Comparison of ENCODE assay signal across 8 cellular contexts in the genomic region with DNA sequence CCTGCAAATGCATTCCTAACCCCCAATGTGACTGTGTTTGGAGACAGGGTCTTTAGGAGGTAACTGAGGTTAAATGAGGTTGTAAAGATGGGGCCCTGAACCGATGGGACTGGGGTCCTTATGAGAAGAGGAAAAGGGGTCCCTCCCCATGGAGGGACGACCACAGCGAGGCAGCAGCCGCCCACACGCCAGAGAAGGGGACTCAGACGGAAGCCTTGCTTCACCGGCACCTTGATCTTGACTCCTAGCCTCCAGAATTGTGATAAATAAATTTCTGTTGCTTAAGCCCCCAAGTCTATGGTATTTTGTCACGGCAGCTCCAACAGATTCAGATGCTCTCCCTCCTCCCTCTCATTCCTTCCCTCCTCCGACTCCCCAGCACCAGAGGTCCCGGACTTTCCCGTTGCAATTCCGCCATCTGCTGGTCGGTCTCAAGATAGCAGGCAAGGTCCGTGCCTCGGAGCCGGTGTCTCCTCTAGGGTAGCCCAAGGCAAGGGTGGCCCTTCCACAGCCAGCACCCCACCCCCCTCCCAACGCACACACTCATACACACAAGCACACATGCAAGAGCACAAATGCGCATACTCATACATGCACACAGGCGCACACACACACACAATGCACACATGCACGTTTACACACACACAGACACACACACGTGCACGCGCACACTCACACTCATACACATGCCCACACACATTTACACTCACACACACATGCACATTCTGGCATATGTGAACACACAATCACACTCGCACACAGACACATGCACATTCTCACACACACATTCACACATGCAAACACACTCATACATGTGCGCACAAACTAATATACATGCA. TPM values are rescaled to one million over a fixed set of nuclear protein-coding genes. Genes with fewer than 3 reads are reported as not detected.
DNase-seq lines count a peak whose midpoint lies in the region; ATAC-seq, FAIRE-seq and TF ChIP-seq lines count a peak whose summit lies in the region.

No MANE protein-coding gene starts in this region.

- peaks cover 0 to 2% (median 0%) of the 10 kb centered on the region in 4 donors for H3K27me3 ChIP-seq in pancreas

- intact Hi-C loops in Calu3 (cut with micrococcal nuclease; ENCODE audit: unreplicated experiment) (loop anchor here (1.0 kb wide), 1 partner anchor 663 kb away; no protein-coding TSS in a partner anchor), pancreas (cut with DNase I) (loop anchor here in 2 of 3 donors (5.0 to 10.0 kb wide), 2 partner anchors 658 to 666 kb away; no protein-coding TSS in a partner anchor)

- H3K4me3 ChIP-seq in pancreas: no peak overlapping the region

- H3K9me3 Mint-ChIP-seq in Calu3 (ENCODE audit: low read depth, unreplicated experiment): no peaks in the 10 kb centered on the region

- peak in 3 of 4 donors; percentile 73 to 85 (median 83) for ATAC-seq in pancreas
- ATAC-seq in HG02970 (IDR thresholded peaks at IDR 0.05; ENCODE audit: low FRiP score, unreplicated experiment): no peak

- H3K4me1 Mint-ChIP-seq in Calu3 (ENCODE audit: low read depth, unreplicated experiment): no peaks in the 10 kb centered on the region

- WGBS in pancreas, 2 donors: 25 to 35% methylated on average over 25 of the region's 25 CpGs

- FAIRE-seq in H54 (lab: Jason Lieb, UNC) (no peak), pancreas (lab: Jason Lieb, UNC) (no peak)

- H3K27ac ChIP-seq in pancreas: no peak overlapping the region

- H3K27me3 Mint-ChIP-seq in Calu3 (ENCODE audit: unreplicated experiment): peaks cover 55% of the 10 kb centered on the region

- H3K36me3 Mint-ChIP-seq in Calu3 (ENCODE audit: insufficient read depth, unreplicated experiment): no peaks in the 10 kb centered on the region

- H3K36me3 ChIP-seq in pancreas: no peaks in the 10 kb centered on the region

- no peak overlapping the region for H3K27ac Mint-ChIP-seq in Calu3 (ENCODE audit: unreplicated experiment)

- BruUV-seq in Calu3 (replicated peaks; lab: Mats Ljungman, UMichigan): no TSS peak

- peak; percentile 84 for TF ChIP-seq CTCF in Calu3 (IDR thresholded peaks at IDR 0.05; ENCODE audit: unreplicated experiment)
- peak; percentile 61 to 78 (median 71) for TF ChIP-seq CTCF in pancreas (IDR thresholded peaks at IDR 0.05)

- H3K4me1 ChIP-seq in pancreas: no peaks in the 10 kb centered on the region

- DNase-seq in Calu3: peak; percentile 81
- peak; percentile 60 for DNase-seq in H54 (ENCODE audit: insufficient read length, low spot score)
- peak; percentile 13 for DNase-seq in NCI-H82 treated with DMSO at 0.1 percent for 48 hours (lab: John Stamatoyannopoulos, UW; ENCODE audit: unreplicated experiment)
- DNase-seq in activated T-helper 1 cell treated with Interleukin-2 at 50 U/mL for 16 hours (ENCODE audit: low read depth): peak; percentile 3
- DNase-seq in globus pallidus (ENCODE audit: low spot score): peak; percentile 31
- peak; percentile 26 to 90 (median 68) for DNase-seq in pancreas
- DNase-seq in GF-D8 (lab: John Stamatoyannopoulos, UW): no peak

- H3K4me3 Mint-ChIP-seq in Calu3 (ENCODE audit: low read depth, unreplicated experiment): no peak overlapping the region

- CTCF ChIA-PET in Calu3 (lab: Charles Lee): interaction anchor here (0.6 kb wide), 1 partner anchor 1500 kb away, joined by 3 read pairs; no protein-coding TSS in a partner anchor

- no peak for TF ChIP-seq POLR2A in H54 (IDR thresholded peaks at IDR 0.05; ENCODE audit: low read depth, low read length)

- no peaks in the 10 kb centered on the region for H3K9me3 ChIP-seq in pancreas

RNA-seq across cellular contexts. Expression of gene C16orf78, which starts 23.1 kb away (rescaled TPM):
- total RNA-seq in Calu3 (2022): not detected in 2 replicates
- total RNA-seq in pancreas: not detected
- not detected for polyA plus RNA-seq in pancreas
